10 cellular contexts compared by ENCODE assay signal in genomic region chr10:133660516-133660915, GRCh38. TPM values are rescaled to one million over a fixed set of nuclear protein-coding genes. Genes with fewer than 3 reads are reported as not detected.
A peak's percentile ranks its signal among the peaks of the same experiment; 100 is the strongest.
DNase-seq lines count a peak whose midpoint lies in the region; TF ChIP-seq lines count a peak whose summit lies in the region.
"Not testable (repeated sequence)": the region's sequence is repeated elsewhere in the genome, so short reads cannot be mapped to it uniquely, and the experiment has no call there.
"Had no signal": no experiment of that assay in that cellular context is flagged by ENCODE, and none has a peak within 500 bp of the region (broad histone marks: within the 10 kb centered on the region; RNA-seq: fewer than 3 reads in every experiment).

No MANE protein-coding gene starts in this region.

- BruUV-seq in mammary epithelial cell (replicated peaks; lab: Mats Ljungman, UMichigan), result not testable (repeated sequence)

- H3K27ac ChIP-seq in mammary epithelial cell (ENCODE audit: insufficient read depth, low read depth, low read length); esophagus muscularis mucosa (replicated peaks in 1 of 4): not testable (repeated sequence)

- H2AFZ ChIP-seq in mammary epithelial cell (ENCODE audit: low read depth, low read length), result peak overlapping the region; percentile 62

- H3K4me3 ChIP-seq in mammary epithelial cell (replicated peaks in 1 of 3; ENCODE audit: insufficient read depth in 1 of 3, low read depth in 2 of 3, low read length in 3 of 3); esophagus muscularis mucosa: not testable (repeated sequence)

- in situ Hi-C loops in mammary epithelial cell (cut with MboI; ENCODE audit: low sequenced_read_pairs in 2 of 2), result not testable (repeated sequence)

- H3K4me3 Mint-ChIP-seq in chondrocyte (ENCODE audit: unreplicated experiment), result not testable (repeated sequence)

- H3K9me3 ChIP-seq in mammary epithelial cell (replicated peaks; ENCODE audit: insufficient read depth, low read length); esophagus muscularis mucosa: not testable (repeated sequence)

- not testable (repeated sequence) for DNase-seq in mammary epithelial cell
- peak; percentile 55 for DNase-seq in chondrocyte (ENCODE audit: low spot score)
- DNase-seq in esophagus muscularis mucosa (ENCODE audit: extremely low spot score), result peak; percentile 50
- DNase-seq in mesenteric fat pad (ENCODE audit: low spot score), result peak; percentile 79

- H3K4me1 Mint-ChIP-seq in chondrocyte (ENCODE audit: low read depth), result not testable (repeated sequence)

- H3K4me2 ChIP-seq in mammary epithelial cell (ENCODE audit: insufficient read depth, low read depth, low read length), result not testable (repeated sequence)

- TF ChIP-seq CTCF in mammary epithelial cell (conservative IDR thresholded peaks at IDR 0.05 in 1 of 2, IDR thresholded peaks at IDR 0.05 in 1 of 2; ENCODE audit: extremely low read depth in 1 of 2, insufficient read depth in 1 of 2, low read depth in 1 of 2, low read length in 2 of 2); chondrocyte (IDR thresholded peaks at IDR 0.05); esophagus muscularis mucosa (IDR thresholded peaks at IDR 0.05): not testable (repeated sequence)

- not testable (repeated sequence) for H3K79me2 ChIP-seq in mammary epithelial cell (ENCODE audit: insufficient read depth, low read length)

- intact Hi-C loops in mammary epithelial cell (cut with micrococcal nuclease); esophagus muscularis mucosa (cut with DNase I): not testable (repeated sequence)

- H4K20me1 ChIP-seq in mammary epithelial cell (ENCODE audit: insufficient read depth, low read length), result not testable (repeated sequence)

- H3K4me1 ChIP-seq in mammary epithelial cell (ENCODE audit: insufficient read depth, low read length); esophagus muscularis mucosa: not testable (repeated sequence)

- not testable (repeated sequence) for H3K27ac Mint-ChIP-seq in chondrocyte (ENCODE audit: unreplicated experiment)

- WGBS in mammary epithelial cell (ENCODE audit: low coverage, missing lambda C conversion rate), result 75% methylated on average over 6 of the region's 6 CpGs
- 67% methylated on average over 5 of the region's 6 CpGs for WGBS in esophagus muscularis mucosa

- H3K27me3 Mint-ChIP-seq in chondrocyte (ENCODE audit: low read depth), result not testable (repeated sequence)

- dilution Hi-C loops in mammary epithelial cell (cut with HindIII; ENCODE audit: low sequenced_read_pairs), result not testable (repeated sequence)

- H3K9me3 Mint-ChIP-seq in chondrocyte (ENCODE audit: low read depth), result not testable (repeated sequence)

- not testable (repeated sequence) for H3K36me3 ChIP-seq in mammary epithelial cell (ENCODE audit: insufficient read depth, low read length); esophagus muscularis mucosa

- CTCF ChIA-PET in mammary epithelial cell (lab: Charles Lee; ENCODE audit: low non-redundant PET), result not testable (repeated sequence)

- not testable (repeated sequence) for H3K36me3 Mint-ChIP-seq in chondrocyte (ENCODE audit: low read depth)

- not testable (repeated sequence) for H3K9ac ChIP-seq in mammary epithelial cell (ENCODE audit: insufficient read depth, low read length)

- TF ChIP-seq EP300 in esophagus muscularis mucosa (IDR thresholded peaks at IDR 0.05), result not testable (repeated sequence)

- TF ChIP-seq POLR2A in esophagus muscularis mucosa (IDR thresholded peaks at IDR 0.05; ENCODE audit: low read depth), result not testable (repeated sequence)

- not testable (repeated sequence) for H3K27me3 ChIP-seq in mammary epithelial cell (ENCODE audit: insufficient read depth, low read length); esophagus muscularis mucosa

RNA-seq across cellular contexts. Expression of gene FRG2B, which starts 33.9 kb away (rescaled TPM):
- total RNA-seq in mammary epithelial cell, result not detected
- polyA plus RNA-seq in mammary epithelial cell, result not detected
- polyA minus RNA-seq in mammary epithelial cell, result not detected
- total RNA-seq in chondrocyte, result not detected in 3 replicates
- total RNA-seq in esophagus muscularis mucosa, result not detected
- total RNA-seq in mesenteric fat pad, result not detected
- total RNA-seq: A673; Caco-2; Calu3; CD4-positive, alpha-beta T cell; CD8-positive, alpha-beta T cell had no signal
- polyA plus RNA-seq: AG04450 had no signal
